ENCODE assay signal across 11 cellular contexts in genomic region chr19:4580961-4581380, GRCh38. TPM values are rescaled to one million over a fixed set of nuclear protein-coding genes. Genes with fewer than 3 reads are reported as not detected.
A peak's percentile ranks its signal among the peaks of the same experiment; 100 is the strongest.
DNase-seq lines count a peak whose midpoint lies in the region; ATAC-seq and TF ChIP-seq lines count a peak whose summit lies in the region.
"Had no signal": no experiment of that assay in that cellular context is flagged by ENCODE, and none has a peak within 500 bp of the region (broad histone marks: within the 10 kb centered on the region; RNA-seq: fewer than 3 reads in every experiment).

No MANE protein-coding gene starts in this region.

- H3K27me3 ChIP-seq in HUES48 (ENCODE audit: control insufficient read depth, insufficient read depth, low read length) (peaks cover 16% of the 10 kb centered on the region), mesendoderm (ENCODE audit: insufficient read depth, low read length, poor library complexity) (no peaks in the 10 kb centered on the region), testis (no peaks in the 10 kb centered on the region)

- H2BK5ac ChIP-seq in mesendoderm (ENCODE audit: low read length), result no peak overlapping the region

- H3K56ac ChIP-seq in mesendoderm (ENCODE audit: low read length), result peak overlapping the region; percentile 73

- ATAC-seq in GM21447 (IDR thresholded peaks at IDR 0.05; ENCODE audit: unreplicated experiment) (no peak), HG02763 (IDR thresholded peaks at IDR 0.05; ENCODE audit: unreplicated experiment) (no peak)

- H3K4me3 ChIP-seq in HUES48 (ENCODE audit: low read depth, low read length) (peak overlapping the region; percentile 68), cardiac fibroblast (replicated peaks in 1 of 2; ENCODE audit: low read depth in 2 of 2, low read length in 2 of 2) (peak overlapping the region; percentile 34 to 81), mesendoderm (ENCODE audit: low read length) (peak overlapping the region; percentile 24), testis (peak overlapping the region; percentile 29 to 39)

- H3K4ac ChIP-seq in mesendoderm (ENCODE audit: low read depth, low read length), result no peak overlapping the region

- H3K36me3 ChIP-seq in HUES48 (ENCODE audit: control insufficient read depth, insufficient read depth, low read length) (no peaks in the 10 kb centered on the region), mesendoderm (ENCODE audit: control insufficient read depth, insufficient read depth, low read length) (no peaks in the 10 kb centered on the region), testis (ENCODE audit: low read depth, missing control alignments) (no peaks in the 10 kb centered on the region)

- H3K27ac ChIP-seq in HUES48 (ENCODE audit: low read depth, low read length) (no peak overlapping the region), mesendoderm (ENCODE audit: low read depth, low read length) (no peak overlapping the region), testis (no peak overlapping the region)

- no peak for TF ChIP-seq POLR2A in testis (IDR thresholded peaks at IDR 0.05)

- peak overlapping the region; percentile 56 for H3K4me2 ChIP-seq in mesendoderm (ENCODE audit: low read length)

- H3K23ac ChIP-seq in mesendoderm (ENCODE audit: low read length), result no peak overlapping the region

- no peak overlapping the region for H2BK15ac ChIP-seq in mesendoderm (replicated peaks; ENCODE audit: low read depth)

- H3K4me1 ChIP-seq in HUES48 (ENCODE audit: control insufficient read depth, insufficient read depth, low read length) (no peaks in the 10 kb centered on the region; the same call in 1 of the 2 replicates), mesendoderm (ENCODE audit: control insufficient read depth, low read depth, low read length) (no peaks in the 10 kb centered on the region), testis (peaks cover 14% of the 10 kb centered on the region)

- no peaks in the 10 kb centered on the region for H3K9me3 ChIP-seq in HUES48 (ENCODE audit: control insufficient read depth, insufficient read depth, low read length)
- no peaks in the 10 kb centered on the region for H3K9me3 ChIP-seq in testis

- H3K79me2 ChIP-seq in mesendoderm (ENCODE audit: control insufficient read depth, insufficient read depth, low read length), result no peaks in the 10 kb centered on the region

- intact Hi-C loops in testis (cut with DNase I; ENCODE audit: low total_unique reads), result no loop called here

- H3K79me1 ChIP-seq in mesendoderm (ENCODE audit: low read length), result no peaks in the 10 kb centered on the region

- DNase-seq in cardiac fibroblast (ENCODE audit: low read depth in 2 of 2), result no peak
- DNase-seq in mesendoderm, result no peak
- DNase-seq in testis, result no peak
- DNase-seq in HK-2 (ENCODE audit: unreplicated experiment), result no peak
- DNase-seq: activated naive CD4-positive, alpha-beta T cell; DMS79; SHP77 had no signal

- WGBS in mesendoderm (ENCODE audit: extremely low coverage, insufficient coverage, low lambda C conversion rate), result no CpG with 5 or more reads among the region's 21 CpGs
- WGBS in testis, 2 donors, result 1 to 7% methylated on average over 3 to 19 of the region's 21 CpGs

- H3K18ac ChIP-seq in mesendoderm (ENCODE audit: low read length), result peak overlapping the region; percentile 54

- no peak overlapping the region for H2AK5ac ChIP-seq in mesendoderm (ENCODE audit: low read length)

- TF ChIP-seq CTCF in cardiac fibroblast (IDR thresholded peaks at IDR 0.05; ENCODE audit: low read depth, low read length), result no peak
- TF ChIP-seq CTCF in testis (IDR thresholded peaks at IDR 0.05), result no peak

- no peak overlapping the region for H4K8ac ChIP-seq in mesendoderm (ENCODE audit: low read depth, low read length)

- H3K9ac ChIP-seq in HUES48 (ENCODE audit: low read depth, low read length) (no peak overlapping the region), mesendoderm (ENCODE audit: low read length) (peak overlapping the region; percentile 51)

- no peak overlapping the region for H4K5ac ChIP-seq in mesendoderm (ENCODE audit: low read length)

- H2BK120ac ChIP-seq in mesendoderm (ENCODE audit: low read depth, low read length), result no peak overlapping the region

RNA-seq across cellular contexts. Expression of gene SEMA6B, which starts 21.5 kb away (rescaled TPM):
- 6.6 TPM for polyA plus RNA-seq in mesendoderm (2013, experiment 1 of 2)
- polyA plus RNA-seq in mesendoderm (2013, experiment 2 of 2), result 6.7 TPM
- total RNA-seq in testis, result 1 to 10 TPM; 3.5 to 4.2 TPM
- polyA plus RNA-seq in testis (ENCODE audit: insufficient read depth, low read depth, low replicate concordance), result 5.0 TPM
- polyA plus RNA-seq: IgD-negative memory B cell had no signal

RNA-seq across cellular contexts. Expression of gene LRG1, which starts 41.1 kb away (rescaled TPM):
- 0.59 TPM for polyA plus RNA-seq in mesendoderm (2013, experiment 1 of 2)
- 0.42 TPM for polyA plus RNA-seq in mesendoderm (2013, experiment 2 of 2)
- total RNA-seq in testis, result under 1 TPM; 0.24 to 0.25 TPM
- polyA plus RNA-seq in testis (ENCODE audit: insufficient read depth, low read depth, low replicate concordance), result 0.58 TPM

RNA-seq across cellular contexts. Expression of gene PLIN5, which starts 45.9 kb away (rescaled TPM):
- 0.14 TPM for polyA plus RNA-seq in mesendoderm (2013, experiment 1 of 2)
- polyA plus RNA-seq in mesendoderm (2013, experiment 2 of 2), result 0.24 TPM
- 1 to 10 TPM; 7.4 to 8.5 TPM for total RNA-seq in testis
- 3.8 TPM for polyA plus RNA-seq in testis (ENCODE audit: insufficient read depth, low read depth, low replicate concordance)
- polyA plus RNA-seq: IgD-negative memory B cell had no signal

RNA-seq across cellular contexts. Expression of gene TNFAIP8L1, which starts 58.3 kb away (rescaled TPM):
- polyA plus RNA-seq in mesendoderm (2013, experiment 1 of 2), result 5.3 TPM
- polyA plus RNA-seq in mesendoderm (2013, experiment 2 of 2), result 5.1 TPM
- total RNA-seq in testis, result 10 to 100 TPM in 1 of 2 donors, 1 to 10 TPM in 1; 9.7 to 15.9 TPM
- 13.4 TPM for polyA plus RNA-seq in testis (ENCODE audit: insufficient read depth, low read depth, low replicate concordance)
